Comparison of ENCODE assay signal across 8 cellular contexts in the genomic region with DNA sequence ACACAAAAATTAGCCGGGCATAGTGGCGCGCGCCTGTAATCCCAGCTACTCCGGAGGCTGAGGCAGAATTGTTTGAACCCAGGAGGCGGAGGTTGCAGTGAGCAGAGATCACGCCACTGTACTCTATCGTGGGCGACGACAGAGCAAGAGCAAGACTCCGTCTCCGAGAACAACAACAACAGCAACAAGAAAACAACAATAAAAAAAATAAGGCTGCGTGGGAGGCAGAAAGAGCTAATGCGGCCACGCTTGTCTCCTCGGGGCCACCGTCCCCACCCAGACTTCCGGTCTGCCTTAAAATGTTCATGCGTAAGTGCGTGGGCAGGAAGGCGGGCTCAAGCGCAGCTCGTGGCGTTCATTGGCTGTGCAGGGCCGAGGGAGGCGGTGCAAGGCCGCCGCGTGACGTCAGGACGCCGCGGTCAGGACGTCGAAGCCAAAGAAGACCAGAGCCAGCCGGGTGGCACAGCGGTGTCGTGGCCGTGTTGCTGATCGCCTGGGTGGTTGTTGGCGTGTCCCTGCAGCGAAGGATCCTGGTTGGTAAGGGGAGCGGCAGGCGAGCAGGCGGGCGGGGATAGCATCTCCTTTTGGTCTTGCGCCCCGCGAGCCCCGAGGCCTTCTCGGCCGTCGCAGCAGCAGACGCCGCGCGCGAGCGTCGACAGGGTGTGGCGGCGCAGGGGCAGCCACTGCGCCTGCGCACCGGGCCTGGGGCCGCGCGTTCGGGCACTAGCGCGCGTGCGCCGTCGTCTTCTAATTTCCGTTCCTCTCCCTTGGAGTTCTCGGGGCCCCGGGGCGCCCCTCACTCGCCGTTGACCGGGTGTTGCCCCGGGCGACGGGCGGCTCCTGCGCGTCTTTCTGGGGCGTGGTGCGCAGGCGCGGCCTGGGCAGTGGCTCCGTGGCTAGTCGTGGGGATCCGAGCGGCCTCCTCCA. TPM values are rescaled to one million over a fixed set of nuclear protein-coding genes. Genes with fewer than 3 reads are reported as not detected.
DNase-seq lines count a peak whose midpoint lies in the region; ATAC-seq and TF ChIP-seq lines count a peak whose summit lies in the region.

A gene (plus strand): TSS at position 426 of the 927 bp plus-strand sequence. CDS start 2,146 bp downstream, outside the sequence.

- peak; percentile 95 for DNase-seq in AG04450 (ENCODE audit: low read depth, low spot score)
- peak; percentile 97 for DNase-seq in NCI-H226
- DNase-seq in WTC11 (ENCODE audit: low spot score), result peak; percentile 92
- DNase-seq in cardiac fibroblast (ENCODE audit: low read depth in 2 of 2), result peak; percentile 99
- DNase-seq in inferior parietal cortex (ENCODE audit: extremely low spot score), result peak; percentile 98
- DNase-seq in stimulated activated CD4-positive, alpha-beta T cell treated with anti-CD3 and anti-CD28 coated beads, Interleukin-12 subunit alpha, Interleukin-12 subunit beta, amount 100 ng/mL, for 24 hours (ENCODE audit: low read depth in 2 of 2), result peak; percentile 94 to 95

- H3K4me3 Mint-ChIP-seq in WTC11, result peak within 1 kb of the TSS; percentile 99

- peak within 1 kb of the TSS; percentile 97 for H3K4me3 ChIP-seq in AG04450 (ENCODE audit: low read depth, low read length)
- H3K4me3 ChIP-seq in cardiac fibroblast (replicated peaks in 1 of 2; ENCODE audit: low read depth in 2 of 2, low read length in 2 of 2), result peak within 1 kb of the TSS; percentile 64 to 96

- POLR2A ChIA-PET in AG04450 (lab: Yijun Ruan, JAX), result interaction anchor here (0.8 to 4.6 kb wide), 12 partner anchors 10 to 1054 kb away, joined by 3 to 87 read pairs (median 5); a partner anchor contains a TSS
- POLR2A ChIA-PET in WTC11 (lab: Charles Lee), result interaction anchor here (0.6 to 2.4 kb wide), 7 partner anchors 9 to 29 kb away, joined by 3 to 8 read pairs (median 4); a partner anchor contains a TSS

- peaks cover 43% of the 10 kb centered on the region for H3K36me3 Mint-ChIP-seq in WTC11

- H3K9me3 ChIP-seq in AG04450 (ENCODE audit: control insufficient read depth, insufficient read depth, low read length), result no peaks in the 10 kb centered on the region

- no peaks in the 10 kb centered on the region for H3K27me3 ChIP-seq in AG04450 (ENCODE audit: control insufficient read depth, insufficient read depth, low read length)

- peak within 1 kb of the TSS; percentile 99 for H3K27ac Mint-ChIP-seq in WTC11

- no peaks in the 10 kb centered on the region for H3K9me3 Mint-ChIP-seq in WTC11

- peak; percentile 90 for ATAC-seq in GM18909 (IDR thresholded peaks at IDR 0.05; ENCODE audit: poor library complexity, unreplicated experiment)
- ATAC-seq in HG03175 (IDR thresholded peaks at IDR 0.05; ENCODE audit: unreplicated experiment), result peak; percentile 93
- ATAC-seq in WTC11, result peak; percentile 95

- TF ChIP-seq CTCF in AG04450 (IDR thresholded peaks at IDR 0.05; ENCODE audit: low read depth, low read length) (no peak), WTC11 (IDR thresholded peaks at IDR 0.05) (no peak), cardiac fibroblast (IDR thresholded peaks at IDR 0.05; ENCODE audit: low read depth, low read length) (no peak)

- H3K4me1 Mint-ChIP-seq in WTC11, result peaks cover 25% of the 10 kb centered on the region

- CTCF ChIA-PET in AG04450 (lab: Charles Lee), result interaction anchor here (0.6 to 2.3 kb wide), 4 partner anchors 11 to 580 kb away, joined by 3 to 17 read pairs (median 3); no protein-coding TSS in a partner anchor
- CTCF ChIA-PET in WTC11 (lab: Charles Lee), result interaction anchor here (0.6 to 2.5 kb wide), 10 partner anchors 10 to 276 kb away, joined by 3 to 30 read pairs (median 4); a partner anchor contains a TSS

- H3K27me3 Mint-ChIP-seq in WTC11 (ENCODE audit: low read depth), result peaks cover 2% of the 10 kb centered on the region; the same call in 1 of the 2 replicates

- H3K27ac ChIP-seq in AG04450 (ENCODE audit: low read depth, low read length), result peak within 1 kb of the TSS; percentile 97

TF ChIP-seq in WTC11, 78 proteins besides CTCF, POLR2A, EP300 and RAD21 (continues in another document):
- TF ChIP-seq, protein P1, sequence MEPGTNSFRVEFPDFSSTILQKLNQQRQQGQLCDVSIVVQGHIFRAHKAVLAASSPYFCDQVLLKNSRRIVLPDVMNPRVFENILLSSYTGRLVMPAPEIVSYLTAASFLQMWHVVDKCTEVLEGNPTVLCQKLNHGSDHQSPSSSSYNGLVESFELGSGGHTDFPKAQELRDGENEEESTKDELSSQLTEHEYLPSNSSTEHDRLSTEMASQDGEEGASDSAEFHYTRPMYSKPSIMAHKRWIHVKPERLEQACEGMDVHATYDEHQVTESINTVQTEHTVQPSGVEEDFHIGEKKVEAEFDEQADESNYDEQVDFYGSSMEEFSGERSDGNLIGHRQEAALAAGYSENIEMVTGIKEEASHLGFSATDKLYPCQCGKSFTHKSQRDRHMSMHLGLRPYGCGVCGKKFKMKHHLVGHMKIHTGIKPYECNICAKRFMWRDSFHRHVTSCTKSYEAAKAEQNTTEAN (CRISPR knock-in tag; IDR thresholded peaks at IDR 0.05), result peak; percentile 56; the same call in 1 of the 2 replicates
- TF ChIP-seq, protein P2, sequence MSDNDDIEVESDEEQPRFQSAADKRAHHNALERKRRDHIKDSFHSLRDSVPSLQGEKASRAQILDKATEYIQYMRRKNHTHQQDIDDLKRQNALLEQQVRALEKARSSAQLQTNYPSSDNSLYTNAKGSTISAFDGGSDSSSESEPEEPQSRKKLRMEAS (CRISPR knock-in tag; IDR thresholded peaks at IDR 0.05), result peak; percentile 82
- TF ChIP-seq, protein P3, sequence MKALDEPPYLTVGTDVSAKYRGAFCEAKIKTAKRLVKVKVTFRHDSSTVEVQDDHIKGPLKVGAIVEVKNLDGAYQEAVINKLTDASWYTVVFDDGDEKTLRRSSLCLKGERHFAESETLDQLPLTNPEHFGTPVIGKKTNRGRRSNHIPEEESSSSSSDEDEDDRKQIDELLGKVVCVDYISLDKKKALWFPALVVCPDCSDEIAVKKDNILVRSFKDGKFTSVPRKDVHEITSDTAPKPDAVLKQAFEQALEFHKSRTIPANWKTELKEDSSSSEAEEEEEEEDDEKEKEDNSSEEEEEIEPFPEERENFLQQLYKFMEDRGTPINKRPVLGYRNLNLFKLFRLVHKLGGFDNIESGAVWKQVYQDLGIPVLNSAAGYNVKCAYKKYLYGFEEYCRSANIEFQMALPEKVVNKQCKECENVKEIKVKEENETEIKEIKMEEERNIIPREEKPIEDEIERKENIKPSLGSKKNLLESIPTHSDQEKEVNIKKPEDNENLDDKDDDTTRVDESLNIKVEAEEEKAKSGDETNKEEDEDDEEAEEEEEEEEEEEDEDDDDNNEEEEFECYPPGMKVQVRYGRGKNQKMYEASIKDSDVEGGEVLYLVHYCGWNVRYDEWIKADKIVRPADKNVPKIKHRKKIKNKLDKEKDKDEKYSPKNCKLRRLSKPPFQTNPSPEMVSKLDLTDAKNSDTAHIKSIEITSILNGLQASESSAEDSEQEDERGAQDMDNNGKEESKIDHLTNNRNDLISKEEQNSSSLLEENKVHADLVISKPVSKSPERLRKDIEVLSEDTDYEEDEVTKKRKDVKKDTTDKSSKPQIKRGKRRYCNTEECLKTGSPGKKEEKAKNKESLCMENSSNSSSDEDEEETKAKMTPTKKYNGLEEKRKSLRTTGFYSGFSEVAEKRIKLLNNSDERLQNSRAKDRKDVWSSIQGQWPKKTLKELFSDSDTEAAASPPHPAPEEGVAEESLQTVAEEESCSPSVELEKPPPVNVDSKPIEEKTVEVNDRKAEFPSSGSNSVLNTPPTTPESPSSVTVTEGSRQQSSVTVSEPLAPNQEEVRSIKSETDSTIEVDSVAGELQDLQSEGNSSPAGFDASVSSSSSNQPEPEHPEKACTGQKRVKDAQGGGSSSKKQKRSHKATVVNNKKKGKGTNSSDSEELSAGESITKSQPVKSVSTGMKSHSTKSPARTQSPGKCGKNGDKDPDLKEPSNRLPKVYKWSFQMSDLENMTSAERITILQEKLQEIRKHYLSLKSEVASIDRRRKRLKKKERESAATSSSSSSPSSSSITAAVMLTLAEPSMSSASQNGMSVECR (CRISPR knock-in tag; IDR thresholded peaks at IDR 0.05; ENCODE audit: borderline replicate concordance), result peak; percentile 32; the same call in 1 of the 2 replicates
- peak; percentile 97 for TF ChIP-seq ETV6 (CRISPR knock-in tag; IDR thresholded peaks at IDR 0.05)
- TF ChIP-seq, protein P4, sequence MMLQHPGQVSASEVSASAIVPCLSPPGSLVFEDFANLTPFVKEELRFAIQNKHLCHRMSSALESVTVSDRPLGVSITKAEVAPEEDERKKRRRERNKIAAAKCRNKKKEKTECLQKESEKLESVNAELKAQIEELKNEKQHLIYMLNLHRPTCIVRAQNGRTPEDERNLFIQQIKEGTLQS (CRISPR knock-in tag; conservative IDR thresholded peaks at IDR 0.05), result no peak
- TF ChIP-seq, protein P5, sequence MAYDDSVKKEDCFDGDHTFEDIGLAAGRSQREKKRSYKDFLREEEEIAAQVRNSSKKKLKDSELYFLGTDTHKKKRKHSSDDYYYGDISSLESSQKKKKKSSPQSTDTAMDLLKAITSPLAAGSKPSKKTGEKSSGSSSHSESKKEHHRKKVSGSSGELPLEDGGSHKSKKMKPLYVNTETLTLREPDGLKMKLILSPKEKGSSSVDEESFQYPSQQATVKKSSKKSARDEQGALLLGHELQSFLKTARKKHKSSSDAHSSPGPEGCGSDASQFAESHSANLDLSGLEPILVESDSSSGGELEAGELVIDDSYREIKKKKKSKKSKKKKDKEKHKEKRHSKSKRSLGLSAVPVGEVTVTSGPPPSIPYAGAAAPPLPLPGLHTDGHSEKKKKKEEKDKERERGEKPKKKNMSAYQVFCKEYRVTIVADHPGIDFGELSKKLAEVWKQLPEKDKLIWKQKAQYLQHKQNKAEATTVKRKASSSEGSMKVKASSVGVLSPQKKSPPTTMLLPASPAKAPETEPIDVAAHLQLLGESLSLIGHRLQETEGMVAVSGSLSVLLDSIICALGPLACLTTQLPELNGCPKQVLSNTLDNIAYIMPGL (CRISPR knock-in tag; IDR thresholded peaks at IDR 0.05), result 0 out of 2 replicates have a peak, but pooled peaks have one; percentile 33
- TF ChIP-seq TP53 (CRISPR knock-in tag; IDR thresholded peaks at IDR 0.05), result 0 out of 2 replicates have a peak, but pooled peaks have one; percentile 54
- no peak for TF ChIP-seq NR3C1 (CRISPR knock-in tag; conservative IDR thresholded peaks at IDR 0.05; ENCODE audit: low read depth)
- no peak for TF ChIP-seq ZNF396 (CRISPR knock-in tag; IDR thresholded peaks at IDR 0.05; ENCODE audit: borderline replicate concordance)

RNA-seq across cellular contexts. Expression of the gene that starts here (rescaled TPM):
- 16.1 and 25.2 TPM in 2 replicates for polyA plus RNA-seq in AG04450 (2011; rRNA removed)
- polyA minus RNA-seq in AG04450 (2011; rRNA and poly(A)+ RNA removed), result 29.0 and 38.6 TPM in 2 replicates
- 175 to 187 TPM (median 187 TPM) in 3 replicates for total RNA-seq in WTC11 (2021)

Comparison
In these comparisons a context has a peak if more than half of its experiments do, and no peak if none do; other contexts are left out.
1. Peak in every context shown above with its lines: DNase-seq, ATAC-seq, H3K4me3 ChIP-seq and H3K27ac ChIP-seq.